ENCODE assay signal across 15 cellular contexts in genomic region chr1:5904551-5904950, GRCh38.
"Had no signal": no experiment of that assay in that cellular context is flagged by ENCODE, and none has a peak within 500 bp of the region (broad histone marks: within the 10 kb centered on the region; RNA-seq: fewer than 3 reads in every experiment).

No MANE protein-coding gene starts in this region.

- ATAC-seq: foreskin keratinocyte; left colon; naive thymus-derived CD4-positive, alpha-beta T cell; right cardiac atrium had no signal

- H3K27ac Mint-ChIP-seq: immature natural killer cell; naive thymus-derived CD4-positive, alpha-beta T cell; nephron progenitor cell had no signal

- H3K4me3 Mint-ChIP-seq: immature natural killer cell; naive thymus-derived CD4-positive, alpha-beta T cell; nephron progenitor cell had no signal

- H3K9me3 Mint-ChIP-seq: immature natural killer cell; naive thymus-derived CD4-positive, alpha-beta T cell; nephron progenitor cell had no signal

- H3K27me3 Mint-ChIP-seq: naive thymus-derived CD4-positive, alpha-beta T cell had no signal

- DNase-seq: cortex of kidney; effector memory CD4-positive, alpha-beta T cell; erythroblast; foreskin keratinocyte; immature natural killer cell; kidney; left colon; mammary epithelial cell; naive thymus-derived CD4-positive, alpha-beta T cell; nephron progenitor cell; right cardiac atrium; small intestine; stimulated activated CD4-positive, alpha-beta T cell treated with anti-CD3 and anti-CD28 coated beads, Interleukin-2, amount 100 ng/mL, for 48 hours; stimulated activated naive CD4-positive, alpha-beta T cell treated with Interleukin-2 at 50 U/mL for 16 hours; thyroid gland had no signal
